In the genomic region with DNA sequence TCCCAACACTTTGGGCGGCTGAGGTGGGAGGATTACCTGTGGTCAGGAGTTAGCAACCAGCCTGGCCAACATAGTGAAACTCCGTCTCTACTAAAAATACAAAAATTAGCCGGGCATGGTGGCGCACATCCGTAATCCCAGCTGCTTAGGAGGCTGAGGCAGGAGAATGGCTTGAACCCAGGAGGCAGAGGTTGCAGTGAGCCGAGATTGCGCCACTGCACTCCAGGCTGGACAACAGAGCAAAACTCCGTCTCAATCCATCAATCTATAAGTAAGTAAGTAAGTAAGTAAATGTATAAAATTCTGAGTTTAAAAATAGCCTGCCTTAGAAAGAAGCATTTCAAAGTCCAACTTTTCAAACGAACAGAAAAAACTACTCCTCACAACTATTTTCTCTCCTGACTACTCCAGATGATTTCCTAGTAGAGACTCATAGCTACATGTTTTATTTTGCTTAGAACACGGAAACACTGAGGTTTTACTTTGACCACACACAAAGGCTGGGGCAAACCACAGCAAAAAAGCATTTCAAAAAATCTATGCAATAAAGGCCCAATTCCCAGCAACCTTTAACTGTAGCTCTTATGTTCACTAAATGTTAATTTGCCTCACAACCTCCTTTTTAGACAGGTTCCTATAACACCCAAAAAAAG, we compare ENCODE assay signal across 8 cellular contexts. TPM values are rescaled to one million over a fixed set of nuclear protein-coding genes. Genes with fewer than 3 reads are reported as not detected.
DNase-seq lines count a peak whose midpoint lies in the region; ATAC-seq and TF ChIP-seq lines count a peak whose summit lies in the region.

No MANE protein-coding gene starts in this region.

- H3K27me3 Mint-ChIP-seq in activated T-helper 1 cell treated with anti-CD3 and anti-CD28 coated beads, Interleukin-12 subunit alpha, Interleukin-12 subunit beta, Interleukin-2, Interleukin-4 antibody, amounts not matched to agents 30 ng/mL and 10 ng/mL and 1 ng/mL, durations not matched to agents 14 hours and 24 hours and 36 hours (ENCODE audit: insufficient read depth), result no peaks in the 10 kb centered on the region

- peak; percentile 40 for ATAC-seq in HG03196 (IDR thresholded peaks at IDR 0.05; ENCODE audit: unreplicated experiment)

- POLR2A ChIA-PET in HEK293T (lab: Yijun Ruan, JAX), result no interaction called here

- DNase-seq in EH (ENCODE audit: low read depth) (peak; percentile 47), myocyte (ENCODE audit: low read depth) (peak; percentile 26), HEK293T (ENCODE audit: extremely low spot score) (no peak), DMS53 (lab: John Stamatoyannopoulos, UW) (no peak), DMS53 treated with DMSO at 0.1 percent for 48 hours (lab: John Stamatoyannopoulos, UW; ENCODE audit: unreplicated experiment) (no peak)
- peak; percentile 57 for DNase-seq in activated T-helper 1 cell treated with anti-CD3 and anti-CD28 coated beads, Interleukin-12 subunit alpha, Interleukin-12 subunit beta, Interleukin-2, Interleukin-4 antibody, amounts not matched to agents 30 ng/mL and 10 ng/mL and 1 ng/mL, durations not matched to agents 14 hours and 24 hours and 36 hours (ENCODE audit: low spot score)
- DNase-seq in activated CD4-positive, CD25-positive, alpha-beta regulatory T cell (lab: John Stamatoyannopoulos, UW), result no peak

- no peaks in the 10 kb centered on the region for H3K9me3 Mint-ChIP-seq in activated T-helper 1 cell treated with anti-CD3 and anti-CD28 coated beads, Interleukin-12 subunit alpha, Interleukin-12 subunit beta, Interleukin-2, Interleukin-4 antibody, amounts not matched to agents 30 ng/mL and 10 ng/mL and 1 ng/mL, durations not matched to agents 14 hours and 24 hours and 36 hours

- peak overlapping the region; percentile 75 for H3K27ac Mint-ChIP-seq in activated T-helper 1 cell treated with anti-CD3 and anti-CD28 coated beads, Interleukin-12 subunit alpha, Interleukin-12 subunit beta, Interleukin-2, Interleukin-4 antibody, amounts not matched to agents 30 ng/mL and 10 ng/mL and 1 ng/mL, durations not matched to agents 14 hours and 24 hours and 36 hours

- peak overlapping the region; percentile 59 for H3K4me3 Mint-ChIP-seq in activated T-helper 1 cell treated with anti-CD3 and anti-CD28 coated beads, Interleukin-12 subunit alpha, Interleukin-12 subunit beta, Interleukin-2, Interleukin-4 antibody, amounts not matched to agents 30 ng/mL and 10 ng/mL and 1 ng/mL, durations not matched to agents 14 hours and 24 hours and 36 hours

- intact Hi-C loops in activated T-helper 1 cell treated with anti-CD3 and anti-CD28 coated beads, Interleukin-12 subunit alpha, Interleukin-12 subunit beta, Interleukin-2, Interleukin-4 antibody, amounts not matched to agents 30 ng/mL and 10 ng/mL and 1 ng/mL, durations not matched to agents 14 hours and 24 hours and 36 hours (cut with micrococcal nuclease), result loop anchor here (5.0 to 10.0 kb wide), 5 partner anchors 41 to 1713 kb away; a partner anchor contains a TSS

- H3K36me3 Mint-ChIP-seq in activated T-helper 1 cell treated with anti-CD3 and anti-CD28 coated beads, Interleukin-12 subunit alpha, Interleukin-12 subunit beta, Interleukin-2, Interleukin-4 antibody, amounts not matched to agents 30 ng/mL and 10 ng/mL and 1 ng/mL, durations not matched to agents 14 hours and 24 hours and 36 hours (ENCODE audit: low read depth), result peaks cover 48% of the 10 kb centered on the region

- CTCF ChIA-PET in HEK293T (lab: Yijun Ruan, JAX), result no interaction called here

- peaks cover 76% of the 10 kb centered on the region for H3K4me1 Mint-ChIP-seq in activated T-helper 1 cell treated with anti-CD3 and anti-CD28 coated beads, Interleukin-12 subunit alpha, Interleukin-12 subunit beta, Interleukin-2, Interleukin-4 antibody, amounts not matched to agents 30 ng/mL and 10 ng/mL and 1 ng/mL, durations not matched to agents 14 hours and 24 hours and 36 hours (ENCODE audit: low read depth)

TF ChIP-seq in HEK293T, 16 proteins besides CTCF, POLR2A, EP300 and RAD21:
- TF ChIP-seq FOXA1 (IDR thresholded peaks at IDR 0.05), result no peak
- no peak for TF ChIP-seq FOXM1 (IDR thresholded peaks at IDR 0.05; ENCODE audit: borderline replicate concordance)
- no peak for TF ChIP-seq ARNT (IDR thresholded peaks at IDR 0.05)
- no peak for TF ChIP-seq NFRKB (IDR thresholded peaks at IDR 0.05)

RNA-seq across cellular contexts. Expression of a gene that starts 16.3 kb away (rescaled TPM):
- 29.2 and 29.6 TPM in 2 replicates for total RNA-seq in activated T-helper 1 cell treated with anti-CD3 and anti-CD28 coated beads, Interleukin-12 subunit alpha, Interleukin-12 subunit beta, Interleukin-2, Interleukin-4 antibody, amounts not matched to agents 30 ng/mL and 10 ng/mL and 1 ng/mL, durations not matched to agents 14 hours and 24 hours and 36 hours
- 21.7 and 22.0 TPM in 2 replicates for total RNA-seq in myocyte
- polyA plus RNA-seq in myocyte (2012), result 7.4 TPM

RNA-seq across cellular contexts. Expression of a gene that starts 18.2 kb away (rescaled TPM):
- 5.1 and 7.1 TPM in 2 replicates for total RNA-seq in activated T-helper 1 cell treated with anti-CD3 and anti-CD28 coated beads, Interleukin-12 subunit alpha, Interleukin-12 subunit beta, Interleukin-2, Interleukin-4 antibody, amounts not matched to agents 30 ng/mL and 10 ng/mL and 1 ng/mL, durations not matched to agents 14 hours and 24 hours and 36 hours
- total RNA-seq in myocyte, result 1.0 and 4.8 TPM in 2 replicates
- 3.8 TPM for polyA plus RNA-seq in myocyte (2012)

RNA-seq across cellular contexts. Expression of a gene that starts 29.3 kb away (rescaled TPM):
- total RNA-seq in activated T-helper 1 cell treated with anti-CD3 and anti-CD28 coated beads, Interleukin-12 subunit alpha, Interleukin-12 subunit beta, Interleukin-2, Interleukin-4 antibody, amounts not matched to agents 30 ng/mL and 10 ng/mL and 1 ng/mL, durations not matched to agents 14 hours and 24 hours and 36 hours, result 31.2 and 31.4 TPM in 2 replicates
- 24.9 and 27.1 TPM in 2 replicates for total RNA-seq in myocyte
- 12.4 TPM for polyA plus RNA-seq in myocyte (2012)

Comparison
In these comparisons a context has a peak if more than half of its experiments do, and no peak if none do; other contexts are left out.
1. DNase-seq: peak in EH (single experiment), activated T-helper 1 cell treated with anti-CD3 and anti-CD28 coated beads, Interleukin-12 subunit alpha, Interleukin-12 subunit beta, Interleukin-2, Interleukin-4 antibody, amounts not matched to agents 30 ng/mL and 10 ng/mL and 1 ng/mL, durations not matched to agents 14 hours and 24 hours and 36 hours (single experiment) and myocyte (single experiment); none in HEK293T (single experiment), DMS53 (single experiment), activated CD4-positive, CD25-positive, alpha-beta regulatory T cell (0 of 4) and DMS53 treated with DMSO at 0.1 percent for 48 hours (single experiment).